ENCODE assay signal across 9 cellular contexts in genomic region chr6:135675862-135676261, GRCh38.
A peak's percentile ranks its signal among the peaks of the same experiment; 100 is the strongest.
DNase-seq lines count a peak whose midpoint lies in the region; ATAC-seq, FAIRE-seq and TF ChIP-seq lines count a peak whose summit lies in the region.
"Had no signal": no experiment of that assay in that cellular context is flagged by ENCODE, and none has a peak within 500 bp of the region (broad histone marks: within the 10 kb centered on the region; RNA-seq: fewer than 3 reads in every experiment).

No MANE protein-coding gene starts in this region.

- H4K20me1 ChIP-seq in SU-DHL-6 (ENCODE audit: low read depth, low read length): no peaks in the 10 kb centered on the region

- no peaks in the 10 kb centered on the region for H3K79me2 ChIP-seq in SU-DHL-6 (ENCODE audit: insufficient read depth, low read length)

- ATAC-seq in activated CD4-positive, alpha-beta T cell treated with anti-CD3 and anti-CD28 coated beads for 36 hours: peak; percentile 82
- ATAC-seq in GM18520 (IDR thresholded peaks at IDR 0.05; ENCODE audit: unreplicated experiment): no peak

- peak; percentile 39 for TF ChIP-seq CTCF in SU-DHL-6 (IDR thresholded peaks at IDR 0.05; ENCODE audit: insufficient read depth, low read length, poor library complexity, severe bottlenecking)

- no peaks in the 10 kb centered on the region for H3K27me3 Mint-ChIP-seq in activated CD4-positive, alpha-beta T cell treated with anti-CD3 and anti-CD28 coated beads for 36 hours

- H3K9me2 ChIP-seq in SU-DHL-6 (replicated peaks; ENCODE audit: insufficient read depth, low read length): no peaks in the 10 kb centered on the region

- DNase-seq in activated CD4-positive, alpha-beta T cell treated with anti-CD3 and anti-CD28 coated beads for 36 hours: peak; percentile 51
- DNase-seq in activated CD4-positive, alpha-beta T cell treated with anti-CD3 and anti-CD28 coated beads for 1 hour: no peak
- peak; percentile 45 to 54 for DNase-seq in Kasumi-1 (lab: John Stamatoyannopoulos, UW)
- peak; percentile 26 to 45 for DNase-seq in erythroblast (lab: John Stamatoyannopoulos, UW)
- DNase-seq in stimulated activated CD4-positive, alpha-beta T cell treated with anti-CD3 and anti-CD28 coated beads, Interleukin-4, amount 100 ng/mL, for 24 hours: peak; percentile 53
- no peak for DNase-seq in frontal cortex (ENCODE audit: low spot score in 2 of 2)

- CTCF ChIA-PET in activated CD4-positive, alpha-beta T cell treated with anti-CD3 and anti-CD28 coated beads for 36 hours (lab: Charles Lee): interaction anchor here (0.6 to 2.9 kb wide), 11 partner anchors 66 to 554 kb away, joined by 3 to 12 read pairs (median 4); no protein-coding TSS in a partner anchor

- no peak overlapping the region for H3K9ac ChIP-seq in SU-DHL-6 (ENCODE audit: low read length)

- no peak overlapping the region for H3K27ac ChIP-seq in SU-DHL-6 (ENCODE audit: low read depth, low read length)
- H3K27ac ChIP-seq: adrenal gland had no signal

- H3K9me3 ChIP-seq in SU-DHL-6 (ENCODE audit: insufficient read depth, low read length): no peaks in the 10 kb centered on the region
- H3K9me3 ChIP-seq: adrenal gland had no signal

- peaks cover 19% of the 10 kb centered on the region for H3K4me1 Mint-ChIP-seq in activated CD4-positive, alpha-beta T cell treated with anti-CD3 and anti-CD28 coated beads for 36 hours

- H3K36me3 ChIP-seq in SU-DHL-6 (ENCODE audit: low read length): no peaks in the 10 kb centered on the region
- H3K36me3 ChIP-seq: adrenal gland had no signal

- intact Hi-C loops in activated CD4-positive, alpha-beta T cell treated with anti-CD3 and anti-CD28 coated beads for 36 hours (cut with DNase I, micrococcal nuclease): loop anchor here (1.0 to 5.0 kb wide), 7 partner anchors 139 to 641 kb away; no protein-coding TSS in a partner anchor

- H3K27me3 ChIP-seq in SU-DHL-6 (ENCODE audit: low read length): no peaks in the 10 kb centered on the region
- H3K27me3 ChIP-seq: adrenal gland had no signal

- POLR2A ChIA-PET in activated CD4-positive, alpha-beta T cell treated with anti-CD3 and anti-CD28 coated beads for 36 hours (lab: Charles Lee): no interaction called here

- H3K4me3 ChIP-seq in SU-DHL-6 (ENCODE audit: insufficient read depth, low read length, poor library complexity, severe bottlenecking): no peak overlapping the region
- H3K4me3 ChIP-seq: adrenal gland had no signal

- H3K27ac Mint-ChIP-seq in activated CD4-positive, alpha-beta T cell treated with anti-CD3 and anti-CD28 coated beads for 36 hours: no peak overlapping the region

- no peaks in the 10 kb centered on the region for H3F3A ChIP-seq in SU-DHL-6 (ENCODE audit: insufficient read depth)

- H2AFZ ChIP-seq in SU-DHL-6 (ENCODE audit: low read depth, low read length, severe bottlenecking): peak overlapping the region; percentile 17

- no peak for FAIRE-seq in frontal cortex (lab: Jason Lieb, UNC)

- no peak overlapping the region for H3K4me3 Mint-ChIP-seq in activated CD4-positive, alpha-beta T cell treated with anti-CD3 and anti-CD28 coated beads for 36 hours

- TF ChIP-seq POLR2A in erythroblast (IDR thresholded peaks at IDR 0.05; ENCODE audit: low read length): no peak

- H3K36me3 Mint-ChIP-seq in activated CD4-positive, alpha-beta T cell treated with anti-CD3 and anti-CD28 coated beads for 36 hours (ENCODE audit: low read depth): no peaks in the 10 kb centered on the region

- peaks cover 9% of the 10 kb centered on the region for H3K9me3 Mint-ChIP-seq in activated CD4-positive, alpha-beta T cell treated with anti-CD3 and anti-CD28 coated beads for 36 hours (ENCODE audit: low read depth)

- no peak overlapping the region for H3K4me2 ChIP-seq in SU-DHL-6 (ENCODE audit: low read depth, low read length, poor library complexity, severe bottlenecking)

Comparison
In these comparisons a context has a peak if more than half of its experiments do, and no peak if none do; other contexts are left out.
1. DNase-seq: peak in activated CD4-positive, alpha-beta T cell treated with anti-CD3 and anti-CD28 coated beads for 36 hours (single experiment), Kasumi-1 (2 of 2), erythroblast (2 of 2) and stimulated activated CD4-positive, alpha-beta T cell treated with anti-CD3 and anti-CD28 coated beads, Interleukin-4, amount 100 ng/mL, for 24 hours (single experiment); none in activated CD4-positive, alpha-beta T cell treated with anti-CD3 and anti-CD28 coated beads for 1 hour (single experiment) and frontal cortex (0 of 2).